ENCODE assay signal across 1 cellular context in genomic region chr20:23082846-23083552, GRCh38.
TF ChIP-seq lines count a peak whose summit lies in the region.

No MANE protein-coding gene starts in this region.

TF ChIP-seq in GM12878, 131 proteins besides CTCF, POLR2A, EP300 and RAD21:
- TF ChIP-seq ZSCAN29 (IDR thresholded peaks at IDR 0.05): no peak
- 0 out of 2 replicates have a peak, but pooled peaks have one; percentile 13 for TF ChIP-seq IKZF1 (conservative IDR thresholded peaks at IDR 0.05)
